20 cellular contexts compared by ENCODE assay signal in genomic region chr22:38623357-38623756, GRCh38. TPM values are rescaled to one million over a fixed set of nuclear protein-coding genes. Genes with fewer than 3 reads are reported as not detected.
DNase-seq lines count a peak whose midpoint lies in the region; ATAC-seq, FAIRE-seq and TF ChIP-seq lines count a peak whose summit lies in the region.
"Had no signal": no experiment of that assay in that cellular context is flagged by ENCODE, and none has a peak within 500 bp of the region (broad histone marks: within the 10 kb centered on the region; RNA-seq: fewer than 3 reads in every experiment).

No MANE protein-coding gene starts in this region.

- TF ChIP-seq RAD21 in GM12878 (IDR thresholded peaks at IDR 0.05; ENCODE audit: insufficient read depth, low read depth, low read length) = no peak

- H3K79me2 ChIP-seq in GM23248 (ENCODE audit: insufficient read depth) (no peaks in the 10 kb centered on the region), GM12878 (ENCODE audit: control insufficient read depth, insufficient read depth, low read length) (no peaks in the 10 kb centered on the region)

- TF ChIP-seq CTCF in GM12878 (IDR thresholded peaks at IDR 0.05 in 2 of 3, conservative IDR thresholded peaks at IDR 0.05 in 1 of 3; ENCODE audit: control insufficient read depth in 2 of 3, extremely low read depth in 1 of 3, insufficient read depth in 1 of 3, low read depth in 3 of 3, low read length in 3 of 3) = no peak
- TF ChIP-seq CTCF in gastrocnemius medialis (IDR thresholded peaks at IDR 0.05 in 4 of 5, conservative IDR thresholded peaks at IDR 0.05 in 1 of 5) = no peak
- no peak for TF ChIP-seq CTCF in CD4-positive, alpha-beta T cell (IDR thresholded peaks at IDR 0.05)

- no peaks in the 10 kb centered on the region for H3K36me3 ChIP-seq in GM23248 (ENCODE audit: low read depth)
- H3K36me3 ChIP-seq in GM12878 (ENCODE audit: control insufficient read depth in 2 of 2, insufficient read depth in 2 of 2, low read length in 1 of 2) = no peaks in the 10 kb centered on the region
- H3K36me3 ChIP-seq in gastrocnemius medialis = no peaks in the 10 kb centered on the region

- FAIRE-seq in GM12878 (lab: Jason Lieb, UNC) = no peak
- FAIRE-seq: GM12892, H1 had no signal

- H3K9me3 Mint-ChIP-seq in CD4-positive, alpha-beta T cell = peaks cover 2% of the 10 kb centered on the region

- H3K36me3 Mint-ChIP-seq in CD4-positive, alpha-beta T cell (ENCODE audit: low read depth) = no peaks in the 10 kb centered on the region

- intact Hi-C loops in GM12878 (cut with micrococcal nuclease; ENCODE audit: unreplicated experiment) = no loop called here
- intact Hi-C loops in gastrocnemius medialis (cut with DNase I; ENCODE audit: low total_unique reads) = no loop called here
- intact Hi-C loops in CD4-positive, alpha-beta T cell (cut with DNase I, micrococcal nuclease) = no loop called here

- in situ Hi-C loops in GM23248 (cut with MboI) = no loop called here
- in situ Hi-C loops in GM12878 (cut with MboI) = no loop called here
- in situ Hi-C loops in gastrocnemius medialis (cut with MboI; ENCODE audit: low sequenced_read_pairs in 4 of 4) = no loop called here

- H3K27ac ChIP-seq in GM23248 = no peak overlapping the region
- H3K27ac ChIP-seq in GM12878 (ENCODE audit: control insufficient read depth, insufficient read depth) = no peak overlapping the region
- H3K27ac ChIP-seq in gastrocnemius medialis = no peak overlapping the region
- no peak overlapping the region for H3K27ac ChIP-seq in CD4-positive, alpha-beta T cell (ENCODE audit: low read depth, low read length)
- H3K27ac ChIP-seq: C4-2B had no signal

- H3K4me1 ChIP-seq in GM23248 (ENCODE audit: insufficient read depth) (no peaks in the 10 kb centered on the region), GM12878 (ENCODE audit: control insufficient read depth, insufficient read depth, low read length) (no peaks in the 10 kb centered on the region), gastrocnemius medialis (no peaks in the 10 kb centered on the region)

- no TSS peak for BruUV-seq in GM12878 (replicated peaks; lab: Mats Ljungman, UMichigan)

- no peaks in the 10 kb centered on the region for H3K9me3 ChIP-seq in GM23248 (ENCODE audit: low read depth)
- no peaks in the 10 kb centered on the region for H3K9me3 ChIP-seq in GM12878 (replicated peaks; ENCODE audit: control insufficient read depth, insufficient read depth, low read length)
- no peaks in the 10 kb centered on the region for H3K9me3 ChIP-seq in gastrocnemius medialis
- H3K9me3 ChIP-seq in CD4-positive, alpha-beta T cell (ENCODE audit: control insufficient read depth, low read length) = peaks cover 4% of the 10 kb centered on the region

- no peak overlapping the region for H3K27ac Mint-ChIP-seq in CD4-positive, alpha-beta T cell
- H3K27ac Mint-ChIP-seq: HFFc6 had no signal

- no peak overlapping the region for H3K4me3 ChIP-seq in GM23248
- no peak overlapping the region for H3K4me3 ChIP-seq in GM12878
- H3K4me3 ChIP-seq in gastrocnemius medialis = no peak overlapping the region

- H3K4me2 ChIP-seq in GM23248 (ENCODE audit: unreplicated experiment) (no peak overlapping the region), GM12878 (ENCODE audit: control insufficient read depth, insufficient read depth) (no peak overlapping the region)

- TF ChIP-seq POLR2A in GM12878 (IDR thresholded peaks at IDR 0.05; ENCODE audit: low read depth, low read length) (no peak), gastrocnemius medialis (IDR thresholded peaks at IDR 0.05) (no peak)

- CTCF ChIA-PET in GM12878 (lab: Yijun Ruan, JAX) = no interaction called here
- CTCF ChIA-PET in CD4-positive, alpha-beta T cell (lab: Charles Lee) = no interaction called here

- SMC1A ChIA-PET in GM12878 (lab: Charles Lee; ENCODE audit: uncharacterized antibody, unreplicated experiment) = no interaction called here

- TF ChIP-seq EP300 in GM12878 (IDR thresholded peaks at IDR 0.05; ENCODE audit: borderline replicate concordance in 1 of 2, control insufficient read depth in 1 of 2, low read depth in 2 of 2, low read length in 2 of 2) = no peak

- ATAC-seq in GM12878 (peak; percentile 23; the same call in 1 of the 3 replicates), gastrocnemius medialis (no peak)
- no peak for ATAC-seq in CD4-positive, alpha-beta T cell (ENCODE audit: poor library complexity)

- H3K27me3 ChIP-seq in GM23248 (replicated peaks; ENCODE audit: insufficient read depth) = no peaks in the 10 kb centered on the region
- no peaks in the 10 kb centered on the region for H3K27me3 ChIP-seq in GM12878 (replicated peaks in 1 of 2; ENCODE audit: control insufficient read depth in 2 of 2, insufficient read depth in 2 of 2, low read length in 1 of 2)
- no peaks in the 10 kb centered on the region for H3K27me3 ChIP-seq in gastrocnemius medialis
- no peaks in the 10 kb centered on the region for H3K27me3 ChIP-seq in CD4-positive, alpha-beta T cell (ENCODE audit: control insufficient read depth, insufficient read depth, low read length)

- DNase-seq in A172 (ENCODE audit: low spot score) = peak; percentile 44
- DNase-seq in GM23248 = peak; percentile 8
- DNase-seq in RKO (ENCODE audit: low spot score) = peak; percentile 27
- no peak for DNase-seq in GM12878 (ENCODE audit: low read depth, low spot score)
- DNase-seq in gastrocnemius medialis = no peak
- no peak for DNase-seq in medulla oblongata (ENCODE audit: extremely low spot score)
- no peak for DNase-seq in CD4-positive, alpha-beta T cell
- no peak for DNase-seq in DMS79 treated with DMSO at 0.1 percent for 48 hours (lab: John Stamatoyannopoulos, UW)
- DNase-seq: DND-41, GF-D8, HFFc6, IMR-90, NCI-H1436, NCI-H2029, NCI-H2171, NCI-H446, NCI-H69 had no signal

- no peaks in the 10 kb centered on the region for H4K20me1 ChIP-seq in GM23248 (ENCODE audit: insufficient read depth)
- H4K20me1 ChIP-seq in GM12878 (ENCODE audit: control insufficient read depth, insufficient read depth) = no peaks in the 10 kb centered on the region

- RAD21 ChIA-PET in GM12878 (lab: Charles Lee; ENCODE audit: unreplicated experiment) = no interaction called here

- 43 to 66% methylated on average over 4 of the region's 4 CpGs for WGBS in GM23248 (ENCODE audit: low coverage in 1 of 2, low lambda C conversion rate in 2 of 2, missing lambda C conversion rate in 2 of 2), 2 experiments
- WGBS in GM12878 (ENCODE audit: insufficient coverage, insufficient replicate concordance, low lambda C conversion rate, missing lambda C conversion rate) = 20% methylated on average over 4 of the region's 4 CpGs

- H2AFZ ChIP-seq in GM23248 = no peak overlapping the region
- H2AFZ ChIP-seq in GM12878 (ENCODE audit: control insufficient read depth, low read depth, low read length) = no peak overlapping the region

- H3K9me2 ChIP-seq in GM23248 (ENCODE audit: insufficient read depth) = no peaks in the 10 kb centered on the region

- POLR2A ChIA-PET in GM12878 (lab: Charles Lee) = no interaction called here
- POLR2A ChIA-PET in CD4-positive, alpha-beta T cell (lab: Charles Lee) = no interaction called here

- no peaks in the 10 kb centered on the region for H3F3A ChIP-seq in GM23248 (ENCODE audit: insufficient read depth)

- H3K4me3 Mint-ChIP-seq in CD4-positive, alpha-beta T cell = no peak overlapping the region
- H3K4me3 Mint-ChIP-seq: HFFc6 had no signal

- H3K27me3 Mint-ChIP-seq in CD4-positive, alpha-beta T cell = no peaks in the 10 kb centered on the region

- no peaks in the 10 kb centered on the region for H3K4me1 Mint-ChIP-seq in CD4-positive, alpha-beta T cell (ENCODE audit: low read depth)

- no peak overlapping the region for H3K9ac ChIP-seq in GM23248
- no peak overlapping the region for H3K9ac ChIP-seq in GM12878 (ENCODE audit: control insufficient read depth, insufficient read depth, low read length)

RNA-seq across cellular contexts. Expression of gene FAM227A, which starts 32.8 kb away (rescaled TPM):
- total RNA-seq in A172 (2014; rRNA removed; shearing (Covaris generic)) = 0.83 and 2.5 TPM in 2 replicates
- total RNA-seq in GM23248 (2014; rRNA removed; shearing (Covaris generic)) = 0.13 and 2.1 TPM in 2 replicates
- polyA plus RNA-seq in GM23248 (2016; fragmentation: Nextera tagmentation; extraction: Ambion mirVana) = 0.65 and 0.93 TPM in 2 replicates
- total RNA-seq in GM12878 (2013; cell fraction: nucleolus; rRNA removed) = 4.5 and 7.4 TPM in 2 replicates
- under 0.01 and 0.11 TPM in 2 replicates for total RNA-seq in GM12878 (2014; rRNA removed)
- total RNA-seq in GM12878 (2014; rRNA removed; fragmentation: Illumina TruSeq; extraction: Trizol) = 0.14 and 0.18 TPM in 2 replicates
- total RNA-seq in GM12878 (2021) = 0.33 and 0.53 TPM in 2 replicates
- not detected for polyA plus RNA-seq in GM12878 (2011; ENCODE audit: low read depth)
- polyA plus RNA-seq in GM12878 (2011; rRNA removed) = 0.22 and 0.45 TPM in 2 replicates
- polyA plus RNA-seq in GM12878 (2011; cell fraction: cytosol; rRNA removed) = 0.12 and 0.15 TPM in 2 replicates
- polyA plus RNA-seq in GM12878 (2011; cell fraction: nucleus; rRNA removed) = 0.55 and 0.80 TPM in 2 replicates
- polyA plus RNA-seq in GM12878 (2012) = 0.05 and 0.20 TPM in 2 replicates
- polyA plus RNA-seq in GM12878 (2014; fragmentation: Illumina TruSeq; extraction: Trizol) = 0.06 and 0.28 TPM in 2 replicates
- polyA plus RNA-seq in GM12878 (2014; fragmentation: Nextera tagmentation; extraction: Ambion mirVana) = under 1 TPM; 0.02 to 0.11 TPM
- polyA plus RNA-seq in GM12878 (2014; rRNA removed) = 0.13 and 0.50 TPM in 2 replicates
- under 1 TPM; 0.29 to 0.59 TPM for polyA plus RNA-seq in GM12878 (2016; fragmentation: Nextera tagmentation; extraction: Ambion mirVana)
- polyA minus RNA-seq in GM12878 (2011; rRNA and poly(A)+ RNA removed) = 0.05 and 0.15 TPM in 2 replicates
- polyA minus RNA-seq in GM12878 (2011; cell fraction: cytosol; rRNA and poly(A)+ RNA removed) = not detected in 2 replicates
- polyA minus RNA-seq in GM12878 (2011; cell fraction: nucleus; rRNA and poly(A)+ RNA removed) = 0.24 and 0.29 TPM in 2 replicates
- under 1 TPM in 1 of 4 donors, not detected in 3; 0.02 TPM for total RNA-seq in gastrocnemius medialis
- under 1 TPM; 0.34 to 0.91 TPM for total RNA-seq in CD4-positive, alpha-beta T cell

RNA-seq across cellular contexts. Expression of gene CBY1, which starts 33.1 kb away (rescaled TPM):
- total RNA-seq in A172 (2014; rRNA removed; shearing (Covaris generic)) = 15.9 and 25.9 TPM in 2 replicates
- total RNA-seq in GM23248 (2014; rRNA removed; shearing (Covaris generic)) = 16.2 and 24.5 TPM in 2 replicates
- 57.5 and 59.4 TPM in 2 replicates for polyA plus RNA-seq in GM23248 (2016; fragmentation: Nextera tagmentation; extraction: Ambion mirVana)
- total RNA-seq in GM12878 (2013; cell fraction: nucleolus; rRNA removed) = 17.7 and 20.7 TPM in 2 replicates
- 7.0 and 7.3 TPM in 2 replicates for total RNA-seq in GM12878 (2014; rRNA removed)
- total RNA-seq in GM12878 (2014; rRNA removed; fragmentation: Illumina TruSeq; extraction: Trizol) = 7.0 and 7.4 TPM in 2 replicates
- 7.7 and 8.9 TPM in 2 replicates for total RNA-seq in GM12878 (2021)
- 7.5 TPM for polyA plus RNA-seq in GM12878 (2011; ENCODE audit: low read depth)
- 10.5 and 12.7 TPM in 2 replicates for polyA plus RNA-seq in GM12878 (2011; rRNA removed)
- polyA plus RNA-seq in GM12878 (2011; cell fraction: cytosol; rRNA removed) = 8.1 and 8.6 TPM in 2 replicates
- polyA plus RNA-seq in GM12878 (2011; cell fraction: nucleus; rRNA removed) = 8.7 and 12.0 TPM in 2 replicates
- 7.4 and 10.6 TPM in 2 replicates for polyA plus RNA-seq in GM12878 (2012)
- polyA plus RNA-seq in GM12878 (2014; fragmentation: Illumina TruSeq; extraction: Trizol) = 13.0 TPM in 2 replicates
- polyA plus RNA-seq in GM12878 (2014; fragmentation: Nextera tagmentation; extraction: Ambion mirVana) = 10 to 100 TPM; 12.4 to 14.5 TPM
- polyA plus RNA-seq in GM12878 (2014; rRNA removed) = 9.5 and 11.4 TPM in 2 replicates
- polyA plus RNA-seq in GM12878 (2016; fragmentation: Nextera tagmentation; extraction: Ambion mirVana) = 10 to 100 TPM; 16.8 to 18.6 TPM
- 9.9 and 11.7 TPM in 2 replicates for polyA minus RNA-seq in GM12878 (2011; rRNA and poly(A)+ RNA removed)
- 2.5 TPM in 1 of 2 replicates, not detected in the other for polyA minus RNA-seq in GM12878 (2011; cell fraction: cytosol; rRNA and poly(A)+ RNA removed)
- 1.6 and 9.0 TPM in 2 replicates for polyA minus RNA-seq in GM12878 (2011; cell fraction: nucleus; rRNA and poly(A)+ RNA removed)
- 10 to 100 TPM in 2 of 4 donors, 1 to 10 TPM in 2; 8.0 to 15.7 (median 12.6) TPM for total RNA-seq in gastrocnemius medialis
- total RNA-seq in CD4-positive, alpha-beta T cell = 1 to 10 TPM; 4.6 to 7.6 TPM

RNA-seq across cellular contexts. Expression of gene DMC1, which starts 53.4 kb away (rescaled TPM):
- total RNA-seq in A172 (2014; rRNA removed; shearing (Covaris generic)) = 0.10 and 0.28 TPM in 2 replicates
- 3.7 and 11.8 TPM in 2 replicates for total RNA-seq in GM23248 (2014; rRNA removed; shearing (Covaris generic))
- polyA plus RNA-seq in GM23248 (2016; fragmentation: Nextera tagmentation; extraction: Ambion mirVana) = 1.4 and 2.7 TPM in 2 replicates
- 3.5 and 5.6 TPM in 2 replicates for total RNA-seq in GM12878 (2013; cell fraction: nucleolus; rRNA removed)
- 1.0 and 10.8 TPM in 2 replicates for total RNA-seq in GM12878 (2014; rRNA removed)
- total RNA-seq in GM12878 (2014; rRNA removed; fragmentation: Illumina TruSeq; extraction: Trizol) = 6.0 and 6.7 TPM in 2 replicates
- 2.2 and 2.7 TPM in 2 replicates for total RNA-seq in GM12878 (2021)
- polyA plus RNA-seq in GM12878 (2011; ENCODE audit: low read depth) = 1.2 TPM
- polyA plus RNA-seq in GM12878 (2011; rRNA removed) = 5.9 and 10.5 TPM in 2 replicates
- 7.8 and 13.1 TPM in 2 replicates for polyA plus RNA-seq in GM12878 (2011; cell fraction: cytosol; rRNA removed)
- 3.4 and 5.6 TPM in 2 replicates for polyA plus RNA-seq in GM12878 (2011; cell fraction: nucleus; rRNA removed)
- polyA plus RNA-seq in GM12878 (2012) = 2.8 and 7.7 TPM in 2 replicates
- polyA plus RNA-seq in GM12878 (2014; fragmentation: Illumina TruSeq; extraction: Trizol) = 2.4 and 5.5 TPM in 2 replicates
- polyA plus RNA-seq in GM12878 (2014; fragmentation: Nextera tagmentation; extraction: Ambion mirVana) = 1 to 10 TPM; 1.5 to 3.5 TPM
- polyA plus RNA-seq in GM12878 (2014; rRNA removed) = 19.0 and 21.0 TPM in 2 replicates
- 1 to 10 TPM; 3.8 to 5.3 TPM for polyA plus RNA-seq in GM12878 (2016; fragmentation: Nextera tagmentation; extraction: Ambion mirVana)
- 4.8 and 11.9 TPM in 2 replicates for polyA minus RNA-seq in GM12878 (2011; rRNA and poly(A)+ RNA removed)
- polyA minus RNA-seq in GM12878 (2011; cell fraction: cytosol; rRNA and poly(A)+ RNA removed) = 5.2 and 7.6 TPM in 2 replicates
- 0.85 and 7.3 TPM in 2 replicates for polyA minus RNA-seq in GM12878 (2011; cell fraction: nucleus; rRNA and poly(A)+ RNA removed)
- total RNA-seq in gastrocnemius medialis = under 1 TPM in 1 of 4 donors, not detected in 3; 0.18 TPM
- total RNA-seq in CD4-positive, alpha-beta T cell = under 1 TPM; 0.52 to 0.95 TPM

RNA-seq across cellular contexts. Expression of gene TOMM22, which starts 58.4 kb away (rescaled TPM):
- 58.0 and 67.7 TPM in 2 replicates for total RNA-seq in A172 (2014; rRNA removed; shearing (Covaris generic))
- 48.9 and 53.9 TPM in 2 replicates for total RNA-seq in GM23248 (2014; rRNA removed; shearing (Covaris generic))
- 92.0 and 97.8 TPM in 2 replicates for polyA plus RNA-seq in GM23248 (2016; fragmentation: Nextera tagmentation; extraction: Ambion mirVana)
- 12.9 and 15.1 TPM in 2 replicates for total RNA-seq in GM12878 (2013; cell fraction: nucleolus; rRNA removed)
- 97.3 and 107 TPM in 2 replicates for total RNA-seq in GM12878 (2014; rRNA removed)
- total RNA-seq in GM12878 (2014; rRNA removed; fragmentation: Illumina TruSeq; extraction: Trizol) = 87.8 and 92.6 TPM in 2 replicates
- 133 and 134 TPM in 2 replicates for total RNA-seq in GM12878 (2021)
- 32.5 TPM for polyA plus RNA-seq in GM12878 (2011; ENCODE audit: low read depth)
- polyA plus RNA-seq in GM12878 (2011; rRNA removed) = 71.8 and 89.6 TPM in 2 replicates
- polyA plus RNA-seq in GM12878 (2011; cell fraction: cytosol; rRNA removed) = 39.3 and 54.7 TPM in 2 replicates
- 23.3 and 25.9 TPM in 2 replicates for polyA plus RNA-seq in GM12878 (2011; cell fraction: nucleus; rRNA removed)
- polyA plus RNA-seq in GM12878 (2012) = 55.0 and 72.2 TPM in 2 replicates
- 116 and 131 TPM in 2 replicates for polyA plus RNA-seq in GM12878 (2014; fragmentation: Illumina TruSeq; extraction: Trizol)
- 10 to 100 TPM; 37.6 to 62.2 TPM for polyA plus RNA-seq in GM12878 (2014; fragmentation: Nextera tagmentation; extraction: Ambion mirVana)
- 69.9 and 70.8 TPM in 2 replicates for polyA plus RNA-seq in GM12878 (2014; rRNA removed)
- 100 to 1,000 TPM; 194 to 197 TPM for polyA plus RNA-seq in GM12878 (2016; fragmentation: Nextera tagmentation; extraction: Ambion mirVana)
- 35.8 and 38.8 TPM in 2 replicates for polyA minus RNA-seq in GM12878 (2011; rRNA and poly(A)+ RNA removed)
- 20.8 and 24.8 TPM in 2 replicates for polyA minus RNA-seq in GM12878 (2011; cell fraction: cytosol; rRNA and poly(A)+ RNA removed)
- polyA minus RNA-seq in GM12878 (2011; cell fraction: nucleus; rRNA and poly(A)+ RNA removed) = 6.9 and 9.3 TPM in 2 replicates
- 10 to 100 TPM; 37.1 to 47.1 (median 46.3) TPM for total RNA-seq in gastrocnemius medialis
- 10 to 100 TPM; 53.7 to 54.8 TPM for total RNA-seq in CD4-positive, alpha-beta T cell

Comparison
In these comparisons a context has a peak if more than half of its experiments do, and no peak if none do; other contexts are left out.
1. DNase-seq: peak in A172 (single experiment), GM23248 (single experiment) and RKO (single experiment); none in GM12878 (single experiment), gastrocnemius medialis (0 of 2), medulla oblongata (single experiment), CD4-positive, alpha-beta T cell (0 of 10) and DMS79 treated with DMSO at 0.1 percent for 48 hours (single experiment).